Comparison of ENCODE assay signal across 8 cellular contexts in the genomic region with DNA sequence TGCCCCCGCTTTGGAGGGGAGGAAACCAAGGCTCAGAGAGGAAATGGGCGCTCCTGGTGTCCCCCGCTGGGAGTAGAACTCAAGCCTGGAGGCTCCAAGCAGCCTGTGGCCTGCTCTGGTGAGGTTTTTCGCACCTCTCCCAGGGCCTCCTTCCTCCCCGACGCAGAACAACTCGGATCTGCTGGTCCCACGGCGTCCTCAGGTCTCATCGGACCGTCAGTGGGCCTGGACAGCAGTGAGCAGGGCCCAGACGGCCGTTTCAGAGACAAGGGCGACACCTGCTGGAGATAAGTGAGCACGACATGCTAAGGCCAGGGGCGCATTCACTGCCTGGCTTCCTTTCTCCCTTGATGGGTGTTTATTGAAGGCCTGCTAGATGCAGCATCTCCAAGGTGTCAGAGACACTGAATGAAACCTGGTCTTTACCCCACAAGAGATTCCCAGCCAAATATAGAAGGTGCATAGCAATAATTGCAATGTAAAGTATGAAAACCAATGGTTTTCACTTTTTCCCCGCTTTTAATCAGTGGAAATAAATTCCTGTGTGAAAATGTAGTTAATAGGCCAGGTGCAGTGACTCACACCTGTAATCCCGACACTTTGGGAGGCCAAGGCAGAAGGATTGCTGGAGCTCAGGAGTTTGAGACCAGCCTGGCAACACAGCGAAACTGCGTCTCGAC. TPM values are rescaled to one million over a fixed set of nuclear protein-coding genes. Genes with fewer than 3 reads are reported as not detected.
DNase-seq lines count a peak whose midpoint lies in the region; ATAC-seq, FAIRE-seq and TF ChIP-seq lines count a peak whose summit lies in the region.

No MANE protein-coding gene starts in this region.

- CTCF ChIA-PET in mammary epithelial cell (lab: Charles Lee; ENCODE audit: low non-redundant PET), result no interaction called here

- H3K4me3 ChIP-seq in WERI-Rb-1 (ENCODE audit: low read depth, low read length) (no peak overlapping the region), mammary epithelial cell (replicated peaks in 1 of 3; ENCODE audit: insufficient read depth in 1 of 3, low read depth in 2 of 3, low read length in 3 of 3) (no peak overlapping the region), kidney (ENCODE audit: low read length in 2 of 2) (no peak overlapping the region)

- no peak overlapping the region for H3K4me2 ChIP-seq in mammary epithelial cell (ENCODE audit: insufficient read depth, low read depth, low read length)

- H3K9me3 ChIP-seq in WERI-Rb-1 (ENCODE audit: severe bottlenecking) (no peaks in the 10 kb centered on the region), mammary epithelial cell (replicated peaks; ENCODE audit: insufficient read depth, low read length) (no peaks in the 10 kb centered on the region), kidney (ENCODE audit: control insufficient read depth in 1 of 2, low read length in 2 of 2) (no peaks in the 10 kb centered on the region)

- H3K27me3 ChIP-seq in WERI-Rb-1 (ENCODE audit: insufficient read depth, low read depth, severe bottlenecking), result peaks cover 17% of the 10 kb centered on the region
- H3K27me3 ChIP-seq in mammary epithelial cell (ENCODE audit: insufficient read depth, low read length), result no peaks in the 10 kb centered on the region

- no peaks in the 10 kb centered on the region for H4K20me1 ChIP-seq in mammary epithelial cell (ENCODE audit: insufficient read depth, low read length)

- BruUV-seq in mammary epithelial cell (replicated peaks; lab: Mats Ljungman, UMichigan), result no TSS peak

- intact Hi-C loops in mammary epithelial cell (cut with micrococcal nuclease), result loop anchor here (1.0 kb wide), 4 partner anchors 248 to 444 kb away; no protein-coding TSS in a partner anchor
- intact Hi-C loops in kidney (cut with DNase I), result loop anchor here (5.0 to 10.0 kb wide), 2 partner anchors 251 to 424 kb away; no protein-coding TSS in a partner anchor

- in situ Hi-C loops in mammary epithelial cell (cut with MboI; ENCODE audit: low sequenced_read_pairs in 2 of 2), result loop anchor here in 1 of 2 donors (5.0 to 25.0 kb wide), 2 partner anchors 251 to 401 kb away; no protein-coding TSS in a partner anchor

- dilution Hi-C loops in mammary epithelial cell (cut with HindIII; ENCODE audit: low sequenced_read_pairs), result loop anchor here (5.0 kb wide), 1 partner anchor 416 kb away; no protein-coding TSS in a partner anchor

- TF ChIP-seq POLR2A in GM12891 (IDR thresholded peaks at IDR 0.05; ENCODE audit: low read depth, low read length), result no peak

- FAIRE-seq in GM12891 (lab: Jason Lieb, UNC), result peak; percentile 95
- no peak for FAIRE-seq in kidney (lab: Jason Lieb, UNC)

- DNase-seq in GM12891 (ENCODE audit: insufficient read length, low spot score), result peak; percentile 81
- peak; percentile 71 for DNase-seq in NCI-H2171 treated with DMSO at 0.1 percent for 48 hours (lab: John Stamatoyannopoulos, UW)
- DNase-seq in WERI-Rb-1, result peak; percentile 70
- peak; percentile 49 for DNase-seq in mammary epithelial cell
- DNase-seq in kidney, result peak; percentile 90
- peak; percentile 68 for DNase-seq in stimulated activated CD4-positive, alpha-beta T cell treated with anti-CD3 and anti-CD28 coated beads, Interleukin-1b, Interleukin-23, amount 100 ng/mL, for 48 hours

- H3K79me2 ChIP-seq in mammary epithelial cell (ENCODE audit: insufficient read depth, low read length), result no peaks in the 10 kb centered on the region

- no peak overlapping the region for H3K27ac ChIP-seq in WERI-Rb-1
- H3K27ac ChIP-seq in mammary epithelial cell (ENCODE audit: insufficient read depth, low read depth, low read length), result no peak overlapping the region
- H3K27ac ChIP-seq in kidney (ENCODE audit: low read depth in 2 of 2, low read length in 2 of 2), result no peak overlapping the region

- ATAC-seq in HG02973 (IDR thresholded peaks at IDR 0.05; ENCODE audit: unreplicated experiment) (peak; percentile 86), HG03196 (IDR thresholded peaks at IDR 0.05; ENCODE audit: unreplicated experiment) (no peak)

- no peaks in the 10 kb centered on the region for H3K4me1 ChIP-seq in mammary epithelial cell (ENCODE audit: insufficient read depth, low read length)
- peaks cover 0 to 3% of the 10 kb centered on the region in 2 donors for H3K4me1 ChIP-seq in kidney (ENCODE audit: control insufficient read depth in 1 of 2, insufficient read depth in 1 of 2, low read depth in 1 of 2, low read length in 2 of 2)

- TF ChIP-seq CTCF in WERI-Rb-1 (IDR thresholded peaks at IDR 0.05; ENCODE audit: low read depth, low read length) (peak; percentile 96), mammary epithelial cell (conservative IDR thresholded peaks at IDR 0.05 in 1 of 2, IDR thresholded peaks at IDR 0.05 in 1 of 2; ENCODE audit: extremely low read depth in 1 of 2, insufficient read depth in 1 of 2, low read depth in 1 of 2, low read length in 2 of 2) (peak; percentile 90 to 92), kidney (IDR thresholded peaks at IDR 0.05; ENCODE audit: borderline replicate concordance, extremely low read depth, insufficient read depth) (peak; percentile 91)

- peak overlapping the region; percentile 12 for H2AFZ ChIP-seq in mammary epithelial cell (ENCODE audit: low read depth, low read length)

- H3K9ac ChIP-seq in mammary epithelial cell (ENCODE audit: insufficient read depth, low read length) (no peak overlapping the region), kidney (ENCODE audit: low read length in 2 of 2) (no peak overlapping the region)

- WGBS in mammary epithelial cell (ENCODE audit: low coverage, missing lambda C conversion rate), result 41% methylated on average over 17 of the region's 21 CpGs

- no peaks in the 10 kb centered on the region for H3K36me3 ChIP-seq in WERI-Rb-1
- H3K36me3 ChIP-seq in mammary epithelial cell (ENCODE audit: insufficient read depth, low read length), result no peaks in the 10 kb centered on the region
- H3K36me3 ChIP-seq in kidney (ENCODE audit: control insufficient read depth in 1 of 2, insufficient read depth in 2 of 2, low read length in 2 of 2), result no peaks in the 10 kb centered on the region

TF ChIP-seq in GM12891, 5 proteins besides CTCF, POLR2A, EP300 and RAD21:
- TF ChIP-seq POU2F2 (IDR thresholded peaks at IDR 0.05; ENCODE audit: low read depth, low read length) (no peak), TAF1 (IDR thresholded peaks at IDR 0.05; ENCODE audit: low read depth, low read length) (no peak), PAX5 (IDR thresholded peaks at IDR 0.05; ENCODE audit: insufficient read depth, low read length, severe bottlenecking) (no peak), POLR2AphosphoS5 (IDR thresholded peaks at IDR 0.05; ENCODE audit: low read depth, low read length) (no peak), SPI1 (IDR thresholded peaks at IDR 0.05; ENCODE audit: low read depth, low read length) (no peak)

RNA-seq across cellular contexts. Expression of a gene that starts 26.9 kb away (rescaled TPM):
- polyA plus RNA-seq in GM12891 (2012; ENCODE audit: low read depth, missing spikeins), result 127 TPM
- 100 to 1,000 TPM in 1 of 2 donors, 10 to 100 TPM in 1; 38.8 to 309 TPM for total RNA-seq in mammary epithelial cell
- polyA plus RNA-seq in mammary epithelial cell, result 232 TPM
- polyA minus RNA-seq in mammary epithelial cell, result 109 TPM
- total RNA-seq in kidney, result 94.4 TPM
- polyA plus RNA-seq in kidney (ENCODE audit: insufficient read depth, low read depth, low replicate concordance), result 59.3 TPM
